In the genomic region with DNA sequence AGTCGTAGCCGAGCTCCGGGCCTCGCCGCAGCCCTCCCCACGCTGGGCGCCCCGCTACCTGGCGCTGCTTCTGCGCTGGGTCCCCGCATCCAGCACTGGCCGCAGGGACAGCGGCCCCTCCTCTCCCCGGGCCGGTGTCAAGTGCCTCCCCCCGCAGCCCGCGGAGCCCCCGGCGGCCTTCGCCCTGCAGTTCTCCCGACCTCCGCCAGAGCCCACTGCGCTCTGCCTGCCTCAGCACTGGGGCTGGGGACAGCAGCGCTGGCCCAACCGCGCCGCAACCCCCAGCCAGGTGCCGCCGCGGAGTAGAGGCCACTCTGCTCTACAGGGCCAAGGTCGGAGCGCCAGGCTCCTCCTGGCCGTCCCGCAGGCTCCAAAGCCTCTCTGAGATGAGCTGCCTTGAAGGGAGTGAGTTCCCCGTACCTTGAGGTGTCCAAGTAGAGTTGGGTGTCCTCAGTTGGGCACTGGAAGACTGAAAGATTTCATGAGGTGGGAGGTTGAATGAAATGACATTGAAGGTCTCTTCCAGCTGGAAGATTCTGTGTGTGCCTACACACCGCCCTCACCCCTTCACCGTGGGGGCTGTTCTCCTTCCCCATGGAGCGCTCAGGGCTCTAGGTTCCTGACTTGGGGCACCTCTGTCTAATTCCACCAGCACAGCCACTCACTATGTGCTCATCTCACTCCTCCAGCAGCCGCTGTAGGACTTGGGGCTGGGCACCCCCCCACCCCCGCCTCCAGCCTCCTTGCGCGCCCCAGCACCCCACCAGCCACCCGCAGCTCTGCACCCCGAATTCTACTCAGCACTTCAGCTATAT, we compare ENCODE assay signal across 1 cellular context.
TF ChIP-seq lines count a peak whose summit lies in the region.

No MANE protein-coding gene starts in this region.

TF ChIP-seq in HepG2, 621 proteins besides CTCF, POLR2A, EP300 and RAD21 (continued from another document and continues in another):
- TF ChIP-seq, protein P1, sequence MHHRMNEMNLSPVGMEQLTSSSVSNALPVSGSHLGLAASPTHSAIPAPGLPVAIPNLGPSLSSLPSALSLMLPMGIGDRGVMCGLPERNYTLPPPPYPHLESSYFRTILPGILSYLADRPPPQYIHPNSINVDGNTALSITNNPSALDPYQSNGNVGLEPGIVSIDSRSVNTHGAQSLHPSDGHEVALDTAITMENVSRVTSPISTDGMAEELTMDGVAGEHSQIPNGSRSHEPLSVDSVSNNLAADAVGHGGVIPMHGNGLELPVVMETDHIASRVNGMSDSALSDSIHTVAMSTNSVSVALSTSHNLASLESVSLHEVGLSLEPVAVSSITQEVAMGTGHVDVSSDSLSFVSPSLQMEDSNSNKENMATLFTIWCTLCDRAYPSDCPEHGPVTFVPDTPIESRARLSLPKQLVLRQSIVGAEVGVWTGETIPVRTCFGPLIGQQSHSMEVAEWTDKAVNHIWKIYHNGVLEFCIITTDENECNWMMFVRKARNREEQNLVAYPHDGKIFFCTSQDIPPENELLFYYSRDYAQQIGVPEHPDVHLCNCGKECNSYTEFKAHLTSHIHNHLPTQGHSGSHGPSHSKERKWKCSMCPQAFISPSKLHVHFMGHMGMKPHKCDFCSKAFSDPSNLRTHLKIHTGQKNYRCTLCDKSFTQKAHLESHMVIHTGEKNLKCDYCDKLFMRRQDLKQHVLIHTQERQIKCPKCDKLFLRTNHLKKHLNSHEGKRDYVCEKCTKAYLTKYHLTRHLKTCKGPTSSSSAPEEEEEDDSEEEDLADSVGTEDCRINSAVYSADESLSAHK (CRISPR knock-in tag; IDR thresholded peaks at IDR 0.05; ENCODE audit: borderline replicate concordance), result peak; percentile 64; the same call in 1 of the 2 replicates
- peak; percentile 70; the same call in 1 of the 2 replicates for TF ChIP-seq ZNF160 (CRISPR knock-in tag; IDR thresholded peaks at IDR 0.05)
- peak; percentile 45; the same call in 1 of the 2 replicates for TF ChIP-seq ZFP90 (CRISPR knock-in tag; IDR thresholded peaks at IDR 0.05; ENCODE audit: borderline replicate concordance)
- TF ChIP-seq RCOR2 (CRISPR knock-in tag; IDR thresholded peaks at IDR 0.05), result peak; percentile 48; the same call in 1 of the 2 replicates
- TF ChIP-seq ATF7-NPFF (CRISPR knock-in tag; IDR thresholded peaks at IDR 0.05; ENCODE audit: low read depth), result peak; percentile 85
- TF ChIP-seq MED1 (CRISPR knock-in tag; IDR thresholded peaks at IDR 0.05), result peak; percentile 79
- TF ChIP-seq, protein P2, sequence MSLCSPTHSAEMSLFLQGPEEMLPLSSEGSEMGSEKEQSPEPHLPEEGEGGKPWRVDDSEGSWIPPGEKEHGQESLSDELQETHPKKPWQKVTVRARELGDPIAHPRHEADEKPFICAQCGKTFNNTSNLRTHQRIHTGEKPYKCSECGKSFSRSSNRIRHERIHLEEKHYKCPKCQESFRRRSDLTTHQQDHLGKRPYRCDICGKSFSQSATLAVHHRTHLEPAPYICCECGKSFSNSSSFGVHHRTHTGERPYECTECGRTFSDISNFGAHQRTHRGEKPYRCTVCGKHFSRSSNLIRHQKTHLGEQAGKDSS (CRISPR knock-in tag; IDR thresholded peaks at IDR 0.05; ENCODE audit: borderline replicate concordance, low read depth), result peak; percentile 90; the same call in 1 of the 2 replicates
- TF ChIP-seq, protein P3, sequence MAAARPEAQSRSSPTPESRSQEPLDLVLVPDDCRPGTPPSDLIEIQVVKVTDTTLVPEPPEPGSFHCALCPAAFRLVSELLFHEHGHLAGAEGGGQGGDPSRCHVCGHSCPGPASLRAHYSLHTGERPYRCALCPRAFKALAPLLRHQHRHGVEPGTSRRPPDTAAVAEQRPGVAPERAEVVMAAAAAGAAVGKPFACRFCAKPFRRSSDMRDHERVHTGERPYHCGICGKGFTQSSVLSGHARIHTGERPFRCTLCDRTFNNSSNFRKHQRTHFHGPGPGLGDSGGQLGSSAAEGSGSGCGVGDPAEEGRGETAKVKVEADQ (CRISPR knock-in tag; IDR thresholded peaks at IDR 0.05; ENCODE audit: borderline replicate concordance), result peak; percentile 34; the same call in 1 of the 2 replicates
- peak; percentile 67 for TF ChIP-seq AGO1 (IDR thresholded peaks at IDR 0.05; ENCODE audit: low read depth, low read length, poor library complexity, severe bottlenecking)
- peak; percentile 95 for TF ChIP-seq SALL1 (CRISPR knock-in tag; IDR thresholded peaks at IDR 0.05)
- TF ChIP-seq FIP1L1 (IDR thresholded peaks at IDR 0.05; ENCODE audit: borderline replicate concordance, insufficient read depth, low read depth, low read length), result 0 out of 2 replicates have a peak, but pooled peaks have one; percentile 60
- peak; percentile 71; the same call in 1 of the 2 replicates for TF ChIP-seq KDM3A (CRISPR knock-in tag; IDR thresholded peaks at IDR 0.05; ENCODE audit: low read depth)
- peak; percentile 99 for TF ChIP-seq MIER2 (CRISPR knock-in tag; IDR thresholded peaks at IDR 0.05)
- peak; percentile 90 for TF ChIP-seq ZNF34 (CRISPR knock-in tag; IDR thresholded peaks at IDR 0.05; ENCODE audit: borderline replicate concordance)
- TF ChIP-seq, protein P4, sequence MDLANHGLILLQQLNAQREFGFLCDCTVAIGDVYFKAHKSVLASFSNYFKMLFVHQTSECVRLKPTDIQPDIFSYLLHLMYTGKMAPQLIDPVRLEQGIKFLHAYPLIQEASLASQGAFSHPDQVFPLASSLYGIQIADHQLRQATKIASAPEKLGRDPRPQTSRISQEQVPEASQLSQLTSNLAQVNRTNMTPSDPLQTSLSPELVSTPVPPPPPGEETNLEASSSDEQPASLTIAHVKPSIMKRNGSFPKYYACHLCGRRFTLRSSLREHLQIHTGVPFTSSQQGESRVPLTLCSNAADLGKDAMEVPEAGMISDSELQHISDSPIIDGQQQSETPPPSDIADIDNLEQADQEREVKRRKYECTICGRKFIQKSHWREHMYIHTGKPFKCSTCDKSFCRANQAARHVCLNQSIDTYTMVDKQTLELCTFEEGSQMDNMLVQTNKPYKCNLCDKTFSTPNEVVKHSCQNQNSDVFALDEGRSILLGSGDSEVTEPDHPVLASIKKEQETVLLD (CRISPR knock-in tag; IDR thresholded peaks at IDR 0.05; ENCODE audit: low read depth), result peak; percentile 93
- peak; percentile 83; the same call in 1 of the 2 replicates for TF ChIP-seq ZNF703 (CRISPR knock-in tag; IDR thresholded peaks at IDR 0.05; ENCODE audit: borderline replicate concordance)
- TF ChIP-seq NFKB2 (CRISPR knock-in tag; IDR thresholded peaks at IDR 0.05; ENCODE audit: borderline replicate concordance), result peak; percentile 74; the same call in 1 of the 2 replicates
- peak; percentile 87; the same call in 1 of the 2 replicates for TF ChIP-seq YEATS2 (CRISPR knock-in tag; IDR thresholded peaks at IDR 0.05; ENCODE audit: borderline replicate concordance)
- TF ChIP-seq ZNF614 (CRISPR knock-in tag; IDR thresholded peaks at IDR 0.05; ENCODE audit: borderline replicate concordance), result peak; percentile 94; the same call in 1 of the 2 replicates
- no peak for TF ChIP-seq HNRNPH1 (optimal IDR thresholded peaks at IDR 0.05; ENCODE audit: low read depth, low read length)
- TF ChIP-seq MAF1 (CRISPR knock-in tag; IDR thresholded peaks at IDR 0.05; ENCODE audit: borderline replicate concordance), result peak; percentile 57; the same call in 1 of the 2 replicates
- TF ChIP-seq AHR (CRISPR knock-in tag; IDR thresholded peaks at IDR 0.05), result peak; percentile 98; the same call in 1 of the 2 replicates
- TF ChIP-seq ZFP82 (CRISPR knock-in tag; IDR thresholded peaks at IDR 0.05; ENCODE audit: borderline replicate concordance), result no peak
- peak; percentile 85 for TF ChIP-seq ZNF619 (CRISPR knock-in tag; IDR thresholded peaks at IDR 0.05)
- peak; percentile 88 for TF ChIP-seq ZNF331 (CRISPR knock-in tag; IDR thresholded peaks at IDR 0.05)
- TF ChIP-seq FOXO1 (CRISPR knock-in tag; IDR thresholded peaks at IDR 0.05), result peak; percentile 82
- TF ChIP-seq MEIS2 (CRISPR knock-in tag; IDR thresholded peaks at IDR 0.05), result peak; percentile 92
- no peak for TF ChIP-seq ZNF382 (CRISPR knock-in tag; IDR thresholded peaks at IDR 0.05; ENCODE audit: borderline replicate concordance)
- TF ChIP-seq, protein P5, sequence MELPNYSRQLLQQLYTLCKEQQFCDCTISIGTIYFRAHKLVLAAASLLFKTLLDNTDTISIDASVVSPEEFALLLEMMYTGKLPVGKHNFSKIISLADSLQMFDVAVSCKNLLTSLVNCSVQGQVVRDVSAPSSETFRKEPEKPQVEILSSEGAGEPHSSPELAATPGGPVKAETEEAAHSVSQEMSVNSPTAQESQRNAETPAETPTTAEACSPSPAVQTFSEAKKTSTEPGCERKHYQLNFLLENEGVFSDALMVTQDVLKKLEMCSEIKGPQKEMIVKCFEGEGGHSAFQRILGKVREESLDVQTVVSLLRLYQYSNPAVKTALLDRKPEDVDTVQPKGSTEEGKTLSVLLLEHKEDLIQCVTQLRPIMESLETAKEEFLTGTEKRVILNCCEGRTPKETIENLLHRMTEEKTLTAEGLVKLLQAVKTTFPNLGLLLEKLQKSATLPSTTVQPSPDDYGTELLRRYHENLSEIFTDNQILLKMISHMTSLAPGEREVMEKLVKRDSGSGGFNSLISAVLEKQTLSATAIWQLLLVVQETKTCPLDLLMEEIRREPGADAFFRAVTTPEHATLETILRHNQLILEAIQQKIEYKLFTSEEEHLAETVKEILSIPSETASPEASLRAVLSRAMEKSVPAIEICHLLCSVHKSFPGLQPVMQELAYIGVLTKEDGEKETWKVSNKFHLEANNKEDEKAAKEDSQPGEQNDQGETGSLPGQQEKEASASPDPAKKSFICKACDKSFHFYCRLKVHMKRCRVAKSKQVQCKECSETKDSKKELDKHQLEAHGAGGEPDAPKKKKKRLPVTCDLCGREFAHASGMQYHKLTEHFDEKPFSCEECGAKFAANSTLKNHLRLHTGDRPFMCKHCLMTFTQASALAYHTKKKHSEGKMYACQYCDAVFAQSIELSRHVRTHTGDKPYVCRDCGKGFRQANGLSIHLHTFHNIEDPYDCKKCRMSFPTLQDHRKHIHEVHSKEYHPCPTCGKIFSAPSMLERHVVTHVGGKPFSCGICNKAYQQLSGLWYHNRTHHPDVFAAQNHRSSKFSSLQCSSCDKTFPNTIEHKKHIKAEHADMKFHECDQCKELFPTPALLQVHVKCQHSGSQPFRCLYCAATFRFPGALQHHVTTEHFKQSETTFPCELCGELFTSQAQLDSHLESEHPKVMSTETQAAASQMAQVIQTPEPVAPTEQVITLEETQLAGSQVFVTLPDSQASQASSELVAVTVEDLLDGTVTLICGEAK (IDR thresholded peaks at IDR 0.05), result no peak
- TF ChIP-seq, protein P5 (CRISPR knock-in tag; IDR thresholded peaks at IDR 0.05), result peak; percentile 76
- TF ChIP-seq ZC3H4 (CRISPR knock-in tag; IDR thresholded peaks at IDR 0.05; ENCODE audit: borderline replicate concordance), result no peak; the same call in 1 of the 2 replicates
- peak; percentile 7; the same call in 1 of the 2 replicates for TF ChIP-seq NFE2 (CRISPR knock-in tag; IDR thresholded peaks at IDR 0.05)
- TF ChIP-seq ZNF264 (CRISPR knock-in tag; IDR thresholded peaks at IDR 0.05), result peak; percentile 54; the same call in 1 of the 2 replicates
- peak; percentile 92 for TF ChIP-seq HES4 (CRISPR knock-in tag; IDR thresholded peaks at IDR 0.05; ENCODE audit: borderline replicate concordance)
- peak; percentile 95; the same call in 1 of the 2 replicates for TF ChIP-seq TSC22D2 (CRISPR knock-in tag; IDR thresholded peaks at IDR 0.05; ENCODE audit: borderline replicate concordance)
- TF ChIP-seq, protein P6, sequence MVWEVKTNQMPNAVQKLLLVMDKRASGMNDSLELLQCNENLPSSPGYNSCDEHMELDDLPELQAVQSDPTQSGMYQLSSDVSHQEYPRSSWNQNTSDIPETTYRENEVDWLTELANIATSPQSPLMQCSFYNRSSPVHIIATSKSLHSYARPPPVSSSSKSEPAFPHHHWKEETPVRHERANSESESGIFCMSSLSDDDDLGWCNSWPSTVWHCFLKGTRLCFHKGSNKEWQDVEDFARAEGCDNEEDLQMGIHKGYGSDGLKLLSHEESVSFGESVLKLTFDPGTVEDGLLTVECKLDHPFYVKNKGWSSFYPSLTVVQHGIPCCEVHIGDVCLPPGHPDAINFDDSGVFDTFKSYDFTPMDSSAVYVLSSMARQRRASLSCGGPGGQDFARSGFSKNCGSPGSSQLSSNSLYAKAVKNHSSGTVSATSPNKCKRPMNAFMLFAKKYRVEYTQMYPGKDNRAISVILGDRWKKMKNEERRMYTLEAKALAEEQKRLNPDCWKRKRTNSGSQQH (CRISPR knock-in tag; IDR thresholded peaks at IDR 0.05; ENCODE audit: low read depth), result peak; percentile 98
- peak; percentile 87; the same call in 1 of the 2 replicates for TF ChIP-seq ZBTB1 (CRISPR knock-in tag; IDR thresholded peaks at IDR 0.05; ENCODE audit: borderline replicate concordance)
- TF ChIP-seq MIER3 (CRISPR knock-in tag; IDR thresholded peaks at IDR 0.05; ENCODE audit: borderline replicate concordance), result no peak; the same call in 1 of the 2 replicates
- TF ChIP-seq ZNF260 (CRISPR knock-in tag; IDR thresholded peaks at IDR 0.05; ENCODE audit: borderline replicate concordance, low read depth), result 0 out of 2 replicates have a peak, but pooled peaks have one; percentile 40
- TF ChIP-seq ZNF883 (CRISPR knock-in tag; IDR thresholded peaks at IDR 0.05; ENCODE audit: not compliant biosample characterization), result peak; percentile 96
- peak; percentile 89 for TF ChIP-seq CBFB (CRISPR knock-in tag; IDR thresholded peaks at IDR 0.05)
- TF ChIP-seq FOXA3 (CRISPR knock-in tag; IDR thresholded peaks at IDR 0.05), result peak; percentile 63
- peak; percentile 31 for TF ChIP-seq PTBP1 (IDR thresholded peaks at IDR 0.05; ENCODE audit: low read depth, low read length, poor library complexity, severe bottlenecking)
- no peak for TF ChIP-seq NR3C1 (CRISPR knock-in tag; IDR thresholded peaks at IDR 0.05)
- peak; percentile 66; the same call in 1 of the 2 replicates for TF ChIP-seq ZNF329 (CRISPR knock-in tag; IDR thresholded peaks at IDR 0.05; ENCODE audit: low read depth)
- no peak; the same call in 1 of the 2 replicates for TF ChIP-seq ZNF782 (CRISPR knock-in tag; IDR thresholded peaks at IDR 0.05; ENCODE audit: borderline replicate concordance)
